ENCODE assay signal across 18 cellular contexts in genomic region chr20:43689165-43689564, GRCh38. TPM values are rescaled to one million over a fixed set of nuclear protein-coding genes. Genes with fewer than 3 reads are reported as not detected.
"Had no signal": no experiment of that assay in that cellular context is flagged by ENCODE, and none has a peak within 500 bp of the region (broad histone marks: within the 10 kb centered on the region; RNA-seq: fewer than 3 reads in every experiment).

No MANE protein-coding gene starts in this region.

- H3K36me3 Mint-ChIP-seq: activated naive CD8-positive, alpha-beta T cell; brain had no signal

- H3K27ac Mint-ChIP-seq: activated CD4-positive, alpha-beta T cell treated with anti-CD3 and anti-CD28 coated beads, Interleukin-2, amount 10 ng/mL, durations not matched to agents 7 days and 5 days; activated naive CD8-positive, alpha-beta T cell; brain; T-helper 1 cell treated with Interleukin-12 subunit alpha and Interleukin-12 subunit beta and Interleukin-4 antibody, amounts not matched to agents 30 μg/mL and 1 μg/mL, for 36 hours had no signal

- H3K4me1 Mint-ChIP-seq: activated CD4-positive, alpha-beta T cell treated with anti-CD3 and anti-CD28 coated beads, Interleukin-2, amount 10 ng/mL, durations not matched to agents 7 days and 5 days; brain had no signal

- H3K4me3 ChIP-seq: colonic mucosa, esophagus squamous epithelium, pancreas, sigmoid colon, spleen, transverse colon had no signal

- H3K27me3 ChIP-seq: colonic mucosa, esophagus squamous epithelium, pancreas, sigmoid colon, spleen, transverse colon had no signal

- H3K36me3 ChIP-seq: colonic mucosa, esophagus squamous epithelium, sigmoid colon, transverse colon had no signal

- DNase-seq: activated CD4-positive, alpha-beta T cell treated with anti-CD3 and anti-CD28 coated beads, Interleukin-2, amount 10 ng/mL, durations not matched to agents 7 days and 5 days; activated T-cell treated with anti-CD3 and anti-CD28 coated beads, Interleukin-2, amount 50 U/mL, for 4 hours; central memory CD4-positive, alpha-beta T cell; colonic mucosa; esophagus squamous epithelium; hippocampal formation; pancreas; sigmoid colon; spleen; transverse colon had no signal

- H3K4me3 Mint-ChIP-seq: activated CD4-positive, alpha-beta T cell treated with anti-CD3 and anti-CD28 coated beads, Interleukin-2, amount 10 ng/mL, durations not matched to agents 7 days and 5 days; activated naive CD8-positive, alpha-beta T cell; activated T-cell treated with anti-CD3 and anti-CD28 coated beads, Interleukin-2, amount 50 U/mL, for 4 hours; brain; T-helper 1 cell treated with Interleukin-12 subunit alpha and Interleukin-12 subunit beta and Interleukin-4 antibody, amounts not matched to agents 30 μg/mL and 1 μg/mL, for 36 hours had no signal

- ATAC-seq: left lobe of liver, pancreas had no signal

- H3K27me3 Mint-ChIP-seq: activated CD4-positive, alpha-beta T cell treated with anti-CD3 and anti-CD28 coated beads, Interleukin-2, amount 10 ng/mL, durations not matched to agents 7 days and 5 days; activated naive CD8-positive, alpha-beta T cell had no signal

- H3K9me3 Mint-ChIP-seq: activated CD4-positive, alpha-beta T cell treated with anti-CD3 and anti-CD28 coated beads, Interleukin-2, amount 10 ng/mL, durations not matched to agents 7 days and 5 days; activated T-cell treated with anti-CD3 and anti-CD28 coated beads, Interleukin-2, amount 50 U/mL, for 4 hours; brain; T-helper 1 cell treated with Interleukin-12 subunit alpha and Interleukin-12 subunit beta and Interleukin-4 antibody, amounts not matched to agents 30 μg/mL and 1 μg/mL, for 36 hours had no signal

- H3K9me3 ChIP-seq: colonic mucosa, esophagus squamous epithelium, pancreas, sigmoid colon, spleen, transverse colon had no signal

- H3K4me1 ChIP-seq: colonic mucosa, esophagus squamous epithelium, pancreas, sigmoid colon, transverse colon had no signal

- H3K27ac ChIP-seq: colonic mucosa, esophagus squamous epithelium, pancreas, sigmoid colon, spleen, transverse colon had no signal

RNA-seq across cellular contexts. Expression of gene GTSF1L, which starts 37.6 kb away (rescaled TPM):
- total RNA-seq: activated CD4-positive, alpha-beta T cell treated with anti-CD3 and anti-CD28 coated beads, Interleukin-2, amount 10 ng/mL, durations not matched to agents 7 days and 5 days; activated T-cell treated with anti-CD3 and anti-CD28 coated beads, Interleukin-2, amount 50 U/mL, for 4 hours; colonic mucosa; esophagus squamous epithelium; fibroblast of villous mesenchyme; glomerular endothelial cell; left lobe of liver; lung microvascular endothelial cell; pancreas; sigmoid colon; transverse colon had no signal
- polyA plus RNA-seq: keratinocyte, pancreas had no signal
